ENCODE assay signal across 7 cellular contexts in genomic region chr2:200471324-200471848, GRCh38. TPM values are rescaled to one million over a fixed set of nuclear protein-coding genes. Genes with fewer than 3 reads are reported as not detected.
A peak's percentile ranks its signal among the peaks of the same experiment; 100 is the strongest.
DNase-seq lines count a peak whose midpoint lies in the region; ATAC-seq and TF ChIP-seq lines count a peak whose summit lies in the region.

No MANE protein-coding gene starts in this region.

- WGBS in testis, 2 donors = 60 to 66% methylated on average over 8 of the region's 8 CpGs

- H3K9me3 ChIP-seq in testis = no peaks in the 10 kb centered on the region

- no peaks in the 10 kb centered on the region; the same call in 1 of the 2 replicates for H3K36me3 ChIP-seq in GM06990 (ENCODE audit: control insufficient read depth, insufficient read depth, low read length)
- H3K36me3 ChIP-seq in testis (ENCODE audit: low read depth, missing control alignments) = no peaks in the 10 kb centered on the region

- in situ Hi-C loops in astrocyte of the spinal cord (cut with HindIII; ENCODE audit: low sequenced_read_pairs) = no loop called here

- no peaks in the 10 kb centered on the region for H3K27me3 ChIP-seq in GM06990 (replicated peaks; ENCODE audit: control insufficient read depth, insufficient read depth, low read length)
- H3K27me3 ChIP-seq in layer of hippocampus (ENCODE audit: control insufficient read depth, insufficient read depth, low read length) = no peaks in the 10 kb centered on the region
- H3K27me3 ChIP-seq in testis = no peaks in the 10 kb centered on the region

- DNase-seq in GM06990 (ENCODE audit: extremely low read depth, insufficient read length) = peak; percentile 66
- DNase-seq in OCI-M1 (lab: John Stamatoyannopoulos, UW) = peak; percentile 65
- no peak for DNase-seq in astrocyte of the spinal cord (ENCODE audit: low read depth, low spot score)
- no peak for DNase-seq in testis

- H3K4me1 ChIP-seq in testis = peaks cover 10% of the 10 kb centered on the region

- H3K4me3 ChIP-seq in GM06990 (replicated peaks; ENCODE audit: low read depth, low read length) = no peak overlapping the region
- H3K4me3 ChIP-seq in astrocyte of the spinal cord (ENCODE audit: low read depth, low read length) = no peak overlapping the region
- no peak overlapping the region for H3K4me3 ChIP-seq in testis

- TF ChIP-seq CTCF in GM06990 (IDR thresholded peaks at IDR 0.05; ENCODE audit: insufficient read depth, low read length, poor library complexity, severe bottlenecking) (peak; percentile 64), astrocyte of the spinal cord (IDR thresholded peaks at IDR 0.05; ENCODE audit: low read depth, low read length) (peak; percentile 50), testis (IDR thresholded peaks at IDR 0.05) (peak in 2 of 3 experiments; percentile 28 to 42)

- intact Hi-C loops in testis (cut with DNase I; ENCODE audit: low total_unique reads) = loop anchor here (10.0 kb wide), 1 partner anchor 167 kb away; the partner anchor contains the start of gene SPATS2L

- no peak for TF ChIP-seq POLR2A in testis (IDR thresholded peaks at IDR 0.05)

- ATAC-seq in GM19452 (IDR thresholded peaks at IDR 0.05; ENCODE audit: unreplicated experiment) (peak; percentile 80), HG03280 (IDR thresholded peaks at IDR 0.05; ENCODE audit: unreplicated experiment) (peak; percentile 85)

- peak overlapping the region; percentile 94 for H3K27ac ChIP-seq in layer of hippocampus (ENCODE audit: low read depth, low read length)
- no peak overlapping the region for H3K27ac ChIP-seq in testis

RNA-seq across cellular contexts. Expression of gene KCTD18, which starts 38.5 kb away (rescaled TPM):
- total RNA-seq in testis = 10 to 100 TPM; 21.4 to 27.1 TPM
- polyA plus RNA-seq in testis (ENCODE audit: insufficient read depth, low read depth, low replicate concordance) = 16.9 TPM

RNA-seq across cellular contexts. Expression of gene SGO2, which starts 54.6 kb away (rescaled TPM):
- total RNA-seq in testis = 10 to 100 TPM; 25.1 to 46.0 TPM
- 11.9 TPM for polyA plus RNA-seq in testis (ENCODE audit: insufficient read depth, low read depth, low replicate concordance)

Comparison
In these comparisons a context has a peak if more than half of its experiments do, and no peak if none do; other contexts are left out.
1. DNase-seq: peak in GM06990 (single experiment) and OCI-M1 (single experiment); none in astrocyte of the spinal cord (single experiment) and testis (single experiment).
2. Peak in every context shown above with its lines, with median percentiles within 50 percentile points of each other: CTCF ChIP-seq.